30 cellular contexts compared by ENCODE assay signal in the genomic region with DNA sequence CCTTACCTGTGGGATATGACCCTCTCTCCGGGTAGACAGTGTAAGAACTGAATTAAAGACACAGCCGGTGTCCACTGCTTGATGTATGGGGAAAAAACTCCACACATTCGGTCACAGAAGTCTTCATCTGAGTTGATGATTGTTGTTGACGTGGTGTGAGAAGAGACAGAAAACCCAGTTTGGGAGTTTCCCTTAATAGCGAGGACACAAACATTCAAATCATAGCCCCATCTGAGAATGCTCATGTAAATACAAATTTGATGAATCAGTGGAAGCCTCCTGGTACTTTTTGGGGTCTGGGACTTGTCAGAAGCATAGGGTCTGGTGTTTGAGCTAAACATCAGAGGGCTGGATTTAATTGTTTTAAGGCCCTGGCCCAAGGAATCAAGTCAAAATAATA. TPM values are rescaled to one million over a fixed set of nuclear protein-coding genes. Genes with fewer than 3 reads are reported as not detected.
DNase-seq lines count a peak whose midpoint lies in the region; ATAC-seq, FAIRE-seq and TF ChIP-seq lines count a peak whose summit lies in the region.
"Had no signal": no experiment of that assay in that cellular context is flagged by ENCODE, and none has a peak within 500 bp of the region (broad histone marks: within the 10 kb centered on the region; RNA-seq: fewer than 3 reads in every experiment).

No MANE protein-coding gene starts in this region.

- H3K9ac ChIP-seq in mesenchymal stem cell (ENCODE audit: low read length) (no peak overlapping the region), HepG2 (ENCODE audit: insufficient read depth, low read depth, low read length) (no peak overlapping the region)

- TF ChIP-seq CTCF in GM12865 (IDR thresholded peaks at IDR 0.05; ENCODE audit: insufficient read depth, low read depth, low read length, missing control alignments) (no peak), HepG2 (CRISPR knock-in tag; IDR thresholded peaks at IDR 0.05) (no peak)

- WGBS in mesenchymal stem cell, result 42% methylated on average over 2 of the region's 5 CpGs
- 97% methylated on average over 5 of the region's 5 CpGs for WGBS in HepG2 (ENCODE audit: low lambda C conversion rate)

- H3K27me3 ChIP-seq in mesenchymal stem cell (ENCODE audit: control insufficient read depth in 1 of 2, insufficient read depth in 1 of 2, low read length in 2 of 2), result no peaks in the 10 kb centered on the region
- H3K27me3 ChIP-seq in HepG2 (ENCODE audit: control insufficient read depth in 1 of 2, insufficient read depth in 2 of 2, low read length in 2 of 2), result no peaks in the 10 kb centered on the region
- H3K27me3 ChIP-seq in MG63, result no peaks in the 10 kb centered on the region
- H3K27me3 ChIP-seq: sigmoid colon, uterus had no signal

- H2BK120ac ChIP-seq in mesenchymal stem cell (ENCODE audit: low read depth, low read length), result no peak overlapping the region

- peaks cover 2% of the 10 kb centered on the region for H3K79me1 ChIP-seq in mesenchymal stem cell (replicated peaks; ENCODE audit: low read length, poor library complexity, severe bottlenecking)

- peaks cover 0 to 3% of the 10 kb centered on the region in 2 experiments for H3K36me3 ChIP-seq in mesenchymal stem cell (ENCODE audit: control insufficient read depth in 1 of 2, insufficient read depth in 2 of 2, low read depth in 1 of 2, low read length in 2 of 2)
- H3K36me3 ChIP-seq in HepG2 (replicated peaks in 1 of 2; ENCODE audit: control insufficient read depth in 1 of 2, insufficient read depth in 2 of 2, low read length in 2 of 2), result peaks cover 2 to 4% of the 10 kb centered on the region in 2 experiments; a peak in 4 of 5 replicates
- no peaks in the 10 kb centered on the region for H3K36me3 ChIP-seq in MG63
- H3K36me3 ChIP-seq: left ventricle myocardium inferior, sigmoid colon, uterus had no signal

- H4K8ac ChIP-seq in mesenchymal stem cell (ENCODE audit: low read length), result peak overlapping the region; percentile 60

- in situ Hi-C loops in HepG2 (cut with HindIII; ENCODE audit: extremely low pct_ligation_motif_present, low pct_unique_long_range_greater_than_20kb), result no loop called here

- no peak for FAIRE-seq in HepG2 (lab: Jason Lieb, UNC)

- H3K4me1 Mint-ChIP-seq in activated CD4-positive, alpha-beta T cell treated with anti-CD3 and anti-CD28 coated beads, Interleukin-2, amount 10 ng/mL, durations not matched to agents 7 days and 5 days, result peaks cover 39% of the 10 kb centered on the region

- H3K4ac ChIP-seq in mesenchymal stem cell (ENCODE audit: low read depth in 1 of 2, low read length in 2 of 2), result peak overlapping the region in 1 of 2 experiments; percentile 56

- H3K27ac ChIP-seq in mesenchymal stem cell (ENCODE audit: low read length, poor library complexity, severe bottlenecking) (peak overlapping the region; percentile 63), HepG2 (ENCODE audit: extremely low read length, insufficient read depth, low read length) (no peak overlapping the region)
- H3K27ac ChIP-seq: left ventricle myocardium inferior, sigmoid colon, uterus had no signal

- CTCF ChIA-PET in HepG2 (lab: Yijun Ruan, JAX; ENCODE audit: low intra/inter-chr PET ratio, low total read pairs), result no interaction called here
- CTCF ChIA-PET in activated CD4-positive, alpha-beta T cell treated with anti-CD3 and anti-CD28 coated beads, Interleukin-2, amount 10 ng/mL, durations not matched to agents 7 days and 5 days (lab: Charles Lee), result interaction anchor here (0.6 to 1.3 kb wide), 2 partner anchors 47 to 291 kb away, joined by 3 read pairs; no protein-coding TSS in a partner anchor

- DNase-seq in GM12865 (ENCODE audit: low read depth) (peak; percentile 9), mesenchymal stem cell (peak; percentile 70), HepG2 (ENCODE audit: low spot score) (no peak), HuH-7.5 (ENCODE audit: low spot score) (no peak), MG63 (no peak)
- no peak for DNase-seq in activated CD4-positive, alpha-beta T cell treated with anti-CD3 and anti-CD28 coated beads, Interleukin-2, amount 10 ng/mL, durations not matched to agents 7 days and 5 days
- DNase-seq: activated CD4-positive, alpha-beta T cell treated with anti-CD3 and anti-CD28 coated beads for 36 hours; cerebellar nuclear complex; DMS153; effector CD4-positive, alpha-beta T cell; erythroblast; foreskin melanocyte; GF-D8; immature natural killer cell; KBM-7; left ventricle myocardium inferior; NCI-H1436; NCI-H2107; NCI-H510A treated with DMSO at 0.1 percent for 48 hours; NK-92 treated with Interleukin-12 subunit alpha and Interleukin-12 subunit beta, amount 100 ng/mL, for 24 hours; SIG-M5; sigmoid colon; stimulated activated CD4-positive, alpha-beta T cell treated with anti-CD3 and anti-CD28 coated beads, Interleukin-15, amount 100 ng/mL, for 24 hours; stimulated activated CD8-positive, alpha-beta memory T cell treated with anti-CD3 and anti-CD28 coated beads, Interleukin-4, amount 100 ng/mL, for 48 hours; uterus had no signal

- H3K4me2 ChIP-seq in mesenchymal stem cell (ENCODE audit: low read length, poor library complexity, severe bottlenecking) (no peak overlapping the region), HepG2 (ENCODE audit: low read depth, low read length) (no peak overlapping the region)

- no peak overlapping the region for H3K27ac Mint-ChIP-seq in activated CD4-positive, alpha-beta T cell treated with anti-CD3 and anti-CD28 coated beads, Interleukin-2, amount 10 ng/mL, durations not matched to agents 7 days and 5 days
- H3K27ac Mint-ChIP-seq: activated CD4-positive, alpha-beta T cell treated with anti-CD3 and anti-CD28 coated beads for 36 hours had no signal

- TF ChIP-seq POLR2A in HepG2 (IDR thresholded peaks at IDR 0.05; ENCODE audit: insufficient read depth in 1 of 2, low read depth in 2 of 2, low read length in 2 of 2), result no peak

- BruUV-seq in HepG2 (replicated peaks; lab: Mats Ljungman, UMichigan), result no TSS peak

- peak overlapping the region; percentile 80 for H2BK15ac ChIP-seq in mesenchymal stem cell (ENCODE audit: low read depth, poor library complexity, severe bottlenecking)

- intact Hi-C loops in HepG2 (cut with micrococcal nuclease; ENCODE audit: unreplicated experiment), result no loop called here

- H3K23ac ChIP-seq in mesenchymal stem cell (ENCODE audit: low read length in 2 of 2), result no peak overlapping the region

- TF ChIP-seq EP300 in HepG2 (IDR thresholded peaks at IDR 0.05; ENCODE audit: low read depth in 2 of 2, low read length in 2 of 2) (no peak), HepG2 (CRISPR knock-in tag; IDR thresholded peaks at IDR 0.05; ENCODE audit: borderline replicate concordance) (no peak)

- POLR2A ChIA-PET in HepG2 (lab: Yijun Ruan, JAX), result no interaction called here
- POLR2A ChIA-PET in activated CD4-positive, alpha-beta T cell treated with anti-CD3 and anti-CD28 coated beads, Interleukin-2, amount 10 ng/mL, durations not matched to agents 7 days and 5 days (lab: Charles Lee), result no interaction called here

- H3K79me2 ChIP-seq in HepG2 (ENCODE audit: insufficient read depth, low read length), result no peaks in the 10 kb centered on the region

- H3K4me1 ChIP-seq in mesenchymal stem cell (ENCODE audit: control insufficient read depth, insufficient read depth, low read depth, low read length) (peaks cover 10% of the 10 kb centered on the region), HepG2 (ENCODE audit: insufficient read depth, low read length) (peaks cover 59% of the 10 kb centered on the region)
- H3K4me1 ChIP-seq: sigmoid colon, uterus had no signal

- peaks cover 32% of the 10 kb centered on the region for H3K36me3 Mint-ChIP-seq in activated CD4-positive, alpha-beta T cell treated with anti-CD3 and anti-CD28 coated beads, Interleukin-2, amount 10 ng/mL, durations not matched to agents 7 days and 5 days (ENCODE audit: low read depth)

- peak overlapping the region; percentile 99 for H2AK5ac ChIP-seq in mesenchymal stem cell (ENCODE audit: low read length, severe bottlenecking)

- H3K27me3 Mint-ChIP-seq in activated CD4-positive, alpha-beta T cell treated with anti-CD3 and anti-CD28 coated beads, Interleukin-2, amount 10 ng/mL, durations not matched to agents 7 days and 5 days, result no peaks in the 10 kb centered on the region
- H3K27me3 Mint-ChIP-seq: activated CD4-positive, alpha-beta T cell treated with anti-CD3 and anti-CD28 coated beads for 36 hours had no signal

- peaks cover 18% of the 10 kb centered on the region for H3K9me3 Mint-ChIP-seq in activated CD4-positive, alpha-beta T cell treated with anti-CD3 and anti-CD28 coated beads, Interleukin-2, amount 10 ng/mL, durations not matched to agents 7 days and 5 days
- H3K9me3 Mint-ChIP-seq: activated T-helper 1 cell treated with anti-CD3 and anti-CD28 coated beads, Interleukin-12 subunit alpha, Interleukin-12 subunit beta, Interleukin-2, Interleukin-4 antibody, amounts not matched to agents 30 ng/mL and 10 ng/mL and 1 ng/mL, durations not matched to agents 14 hours and 24 hours and 36 hours; immature natural killer cell had no signal

- H3K14ac ChIP-seq in mesenchymal stem cell (ENCODE audit: low read length in 2 of 2), result peak overlapping the region in 1 of 2 experiments; percentile 41

- no peak overlapping the region for H4K91ac ChIP-seq in mesenchymal stem cell (ENCODE audit: low read length)

- ATAC-seq in GM19025 (IDR thresholded peaks at IDR 0.05; ENCODE audit: low read depth, unreplicated experiment), result peak; percentile 76
- peak; percentile 43 for ATAC-seq in HG02763 (IDR thresholded peaks at IDR 0.05; ENCODE audit: unreplicated experiment)
- no peak for ATAC-seq in HepG2
- ATAC-seq: activated CD4-positive, alpha-beta T cell treated with anti-CD3 and anti-CD28 coated beads for 36 hours; activated naive CD4-positive, alpha-beta T cell treated with anti-CD3 and anti-CD28 coated beads, Interleukin-2, amount 50 U/mL, for 72 hours had no signal

- peak overlapping the region; percentile 48 to 73 for H3K18ac ChIP-seq in mesenchymal stem cell (ENCODE audit: low read depth in 1 of 2, low read length in 2 of 2)

- no peak overlapping the region for H3K4me3 ChIP-seq in GM12865 (ENCODE audit: low read depth, low read length)
- H3K4me3 ChIP-seq in mesenchymal stem cell (ENCODE audit: insufficient read depth in 1 of 2, low read depth in 1 of 2, low read length in 2 of 2), result no peak overlapping the region
- no peak overlapping the region for H3K4me3 ChIP-seq in HepG2 (replicated peaks in 1 of 3; ENCODE audit: insufficient read depth in 1 of 3, low read depth in 2 of 3, low read length in 3 of 3)
- no peak overlapping the region for H3K4me3 ChIP-seq in MG63
- H3K4me3 ChIP-seq: left ventricle myocardium inferior, sigmoid colon, uterus had no signal

- TF ChIP-seq RAD21 in HepG2 (CRISPR knock-in tag; IDR thresholded peaks at IDR 0.05), result no peak

- peak overlapping the region; percentile 76 for H2BK5ac ChIP-seq in mesenchymal stem cell (ENCODE audit: low read depth, low read length, poor library complexity, severe bottlenecking)

- H3K4me3 Mint-ChIP-seq in activated CD4-positive, alpha-beta T cell treated with anti-CD3 and anti-CD28 coated beads, Interleukin-2, amount 10 ng/mL, durations not matched to agents 7 days and 5 days, result no peak overlapping the region
- H3K4me3 Mint-ChIP-seq: activated CD4-positive, alpha-beta T cell treated with anti-CD3 and anti-CD28 coated beads for 36 hours; activated T-helper 1 cell treated with anti-CD3 and anti-CD28 coated beads, Interleukin-12 subunit alpha, Interleukin-12 subunit beta, Interleukin-2, Interleukin-4 antibody, amounts not matched to agents 30 ng/mL and 10 ng/mL and 1 ng/mL, durations not matched to agents 14 hours and 24 hours and 36 hours; immature natural killer cell had no signal

- peak overlapping the region in 1 of 2 experiments; percentile 85 for H2BK12ac ChIP-seq in mesenchymal stem cell (ENCODE audit: low read length in 2 of 2)

- H2AFZ ChIP-seq in mesenchymal stem cell (ENCODE audit: low read depth, low read length) (no peak overlapping the region), HepG2 (ENCODE audit: low read length) (no peak overlapping the region)

- H3K9me3 ChIP-seq in mesenchymal stem cell (ENCODE audit: control insufficient read depth, low read length), result no peaks in the 10 kb centered on the region
- no peaks in the 10 kb centered on the region for H3K9me3 ChIP-seq in HepG2 (ENCODE audit: low read length)
- no peaks in the 10 kb centered on the region for H3K9me3 ChIP-seq in MG63
- H3K9me3 ChIP-seq: left ventricle myocardium inferior, sigmoid colon, uterus had no signal

- H4K20me1 ChIP-seq in HepG2 (ENCODE audit: insufficient read depth, low read length), result no peaks in the 10 kb centered on the region

RNA-seq across cellular contexts. Expression of gene HAVCR1, which starts 11.0 kb away (rescaled TPM):
- 0.14 TPM for polyA plus RNA-seq in mesenchymal stem cell (2013, experiment 1 of 2)
- not detected for polyA plus RNA-seq in mesenchymal stem cell (2013, experiment 2 of 2)
- total RNA-seq in HepG2 (2016; rRNA removed; fragmentation: Illumina TruSeq; extraction: Trizol), result 0.77 and 0.93 TPM in 2 replicates
- total RNA-seq in HepG2 (2016; cell fraction: cytosol; rRNA removed; fragmentation: Illumina TruSeq; extraction: Trizol; ENCODE audit: low read depth), result 0.30 and 0.62 TPM in 2 replicates
- total RNA-seq in HepG2 (2016; cell fraction: insoluble cytoplasmic fraction; rRNA removed; fragmentation: Illumina TruSeq; extraction: Trizol), result 0.62 and 1.00 TPM in 2 replicates
- total RNA-seq in HepG2 (2016; cell fraction: membrane; rRNA removed; fragmentation: Illumina TruSeq; extraction: Trizol), result 0.10 and 0.83 TPM in 2 replicates
- total RNA-seq in HepG2 (2016; cell fraction: nucleus; rRNA removed; fragmentation: Illumina TruSeq; extraction: Trizol), result 1.2 TPM in 2 replicates
- 12.3 and 14.1 TPM in 2 replicates for polyA plus RNA-seq in HepG2 (2011; rRNA removed)
- 8.6 and 13.6 TPM in 2 replicates for polyA plus RNA-seq in HepG2 (2011; cell fraction: cytosol; rRNA removed)
- 7.1 and 8.7 TPM in 2 replicates for polyA plus RNA-seq in HepG2 (2011; cell fraction: nucleus; rRNA removed)
- 3.6 and 4.1 TPM in 2 replicates for polyA plus RNA-seq in HepG2 (2012)
- 0.14 TPM in 1 of 2 replicates, not detected in the other for polyA plus RNA-seq in HepG2 (2016; cell fraction: cytosol; fragmentation: Illumina TruSeq; extraction: Trizol; ENCODE audit: low read depth)
- 0.26 and 0.29 TPM in 2 replicates for polyA plus RNA-seq in HepG2 (2016; cell fraction: insoluble cytoplasmic fraction; fragmentation: Illumina TruSeq; extraction: Trizol; ENCODE audit: low read depth)
- polyA plus RNA-seq in HepG2 (2016; cell fraction: membrane; fragmentation: Illumina TruSeq; extraction: Trizol; ENCODE audit: low read depth), result not detected in 2 replicates
- polyA plus RNA-seq in HepG2 (2016; cell fraction: nucleus; fragmentation: Illumina TruSeq; extraction: Trizol; ENCODE audit: insufficient read depth, low read depth), result 1.1 TPM in 1 of 2 replicates, not detected in the other
- 0.26 and 32.4 TPM in 2 replicates for polyA minus RNA-seq in HepG2 (2011; rRNA and poly(A)+ RNA removed; ENCODE audit: low replicate concordance)
- polyA minus RNA-seq in HepG2 (2011; cell fraction: cytosol; rRNA and poly(A)+ RNA removed), result 9.6 and 11.2 TPM in 2 replicates
- 15.2 and 22.1 TPM in 2 replicates for polyA minus RNA-seq in HepG2 (2011; cell fraction: nucleus; rRNA and poly(A)+ RNA removed)
- 1 to 10 TPM; 1.5 to 2.0 TPM for total RNA-seq in activated CD4-positive, alpha-beta T cell treated with anti-CD3 and anti-CD28 coated beads, Interleukin-2, amount 10 ng/mL, durations not matched to agents 7 days and 5 days
- total RNA-seq in MG63 (2014; rRNA removed; shearing (Covaris generic); ENCODE audit: low replicate concordance), result not detected in 2 replicates
- total RNA-seq: left ventricle myocardium inferior, sigmoid colon had no signal
- polyA plus RNA-seq: neural cell had no signal

Comparison
In these comparisons a context has a peak if more than half of its experiments do, and no peak if none do; other contexts are left out.
1. DNase-seq: peak in GM12865 (single experiment) and mesenchymal stem cell (single experiment); none in HepG2 (single experiment), HuH-7.5 (single experiment), activated CD4-positive, alpha-beta T cell treated with anti-CD3 and anti-CD28 coated beads, Interleukin-2, amount 10 ng/mL, durations not matched to agents 7 days and 5 days (single experiment) and MG63 (single experiment).